ENCODE assay signal across 29 cellular contexts in genomic region chr18:9172506-9173127, GRCh38. TPM values are rescaled to one million over a fixed set of nuclear protein-coding genes. Genes with fewer than 3 reads are reported as not detected.
DNase-seq lines count a peak whose midpoint lies in the region; ATAC-seq and TF ChIP-seq lines count a peak whose summit lies in the region.
"Had no signal": no experiment of that assay in that cellular context is flagged by ENCODE, and none has a peak within 500 bp of the region (broad histone marks: within the 10 kb centered on the region; RNA-seq: fewer than 3 reads in every experiment).

No MANE protein-coding gene starts in this region.

- H3K36me3 ChIP-seq in neutrophil (no peaks in the 10 kb centered on the region), sigmoid colon (no peaks in the 10 kb centered on the region), BE2C (no peaks in the 10 kb centered on the region), GM23338 (ENCODE audit: insufficient read depth) (no peaks in the 10 kb centered on the region)
- H3K36me3 ChIP-seq: HAP-1, pancreas, right atrium auricular region, uterus had no signal

- no peak overlapping the region for H3K4me3 Mint-ChIP-seq in activated CD8-positive, alpha-beta T cell treated with anti-CD3 and anti-CD28 coated beads for 36 hours
- no peak overlapping the region for H3K4me3 Mint-ChIP-seq in activated CD8-positive, alpha-beta T cell treated with anti-CD3 and anti-CD28 coated beads, Interleukin-2, amount 10 ng/mL, durations not matched to agents 7 days and 5 days
- peak overlapping the region in 3 of 4 donors; percentile 0 to 72 (median 37) for H3K4me3 Mint-ChIP-seq in IgD-negative memory B cell
- H3K4me3 Mint-ChIP-seq in effector memory CD8-positive, alpha-beta T cell: peak overlapping the region; percentile 43
- no peak overlapping the region for H3K4me3 Mint-ChIP-seq in GM23338
- H3K4me3 Mint-ChIP-seq: T-helper 2 cell treated with Interferon-gamma antibody and Interleukin-4, amounts not matched to agents 5 μg/mL and 100 μg/mL, for 36 hours had no signal

- H3K4me3 ChIP-seq in neutrophil (ENCODE audit: low read depth in 1 of 2, low read length in 1 of 2) (no peak overlapping the region), sigmoid colon (no peak overlapping the region), BE2C (ENCODE audit: low read depth, low read length) (no peak overlapping the region), GM23338 (no peak overlapping the region)
- H3K4me3 ChIP-seq: dorsolateral prefrontal cortex, HAP-1, pancreas, right atrium auricular region, testis, uterus had no signal

- peaks cover 20% of the 10 kb centered on the region for H3K9me3 Mint-ChIP-seq in activated CD8-positive, alpha-beta T cell treated with anti-CD3 and anti-CD28 coated beads for 36 hours
- peaks cover 5% of the 10 kb centered on the region for H3K9me3 Mint-ChIP-seq in activated CD8-positive, alpha-beta T cell treated with anti-CD3 and anti-CD28 coated beads, Interleukin-2, amount 10 ng/mL, durations not matched to agents 7 days and 5 days (ENCODE audit: insufficient read depth)
- H3K9me3 Mint-ChIP-seq in IgD-negative memory B cell (peaks cover 0 to 3% (median 0%) of the 10 kb centered on the region in 3 donors), GM23338 (peaks cover 14% of the 10 kb centered on the region; the same call in 2 of the 3 replicates)
- H3K9me3 Mint-ChIP-seq in effector memory CD8-positive, alpha-beta T cell: no peaks in the 10 kb centered on the region

- intact Hi-C loops in activated CD8-positive, alpha-beta T cell treated with anti-CD3 and anti-CD28 coated beads for 36 hours (cut with micrococcal nuclease): no loop called here
- intact Hi-C loops in sigmoid colon (cut with DNase I): no loop called here

- no peaks in the 10 kb centered on the region for H3K27me3 ChIP-seq in neutrophil
- H3K27me3 ChIP-seq in sigmoid colon: no peaks in the 10 kb centered on the region
- no peaks in the 10 kb centered on the region for H3K27me3 ChIP-seq in BE2C
- H3K27me3 ChIP-seq in GM23338 (ENCODE audit: insufficient read depth): no peaks in the 10 kb centered on the region
- H3K27me3 ChIP-seq: dorsolateral prefrontal cortex, pancreas, right atrium auricular region, testis, uterus had no signal

- TF ChIP-seq EP300 in sigmoid colon (IDR thresholded peaks at IDR 0.05): no peak

- peaks cover 89% of the 10 kb centered on the region for H3K79me2 ChIP-seq in GM23338 (replicated peaks; ENCODE audit: insufficient read depth)

- no peak for ATAC-seq in activated CD8-positive, alpha-beta T cell treated with anti-CD3 and anti-CD28 coated beads for 36 hours
- ATAC-seq in activated CD8-positive, alpha-beta T cell treated with anti-CD3 and anti-CD28 coated beads, Interleukin-2, amount 10 ng/mL, durations not matched to agents 7 days and 5 days: no peak
- ATAC-seq in effector memory CD8-positive, alpha-beta T cell (replicated peaks): no peak
- no peak for ATAC-seq in GM23338
- ATAC-seq: PC-3 had no signal

- no peak for TF ChIP-seq POLR2A in sigmoid colon (IDR thresholded peaks at IDR 0.05)

- peaks cover 66% of the 10 kb centered on the region for H3K4me1 Mint-ChIP-seq in activated CD8-positive, alpha-beta T cell treated with anti-CD3 and anti-CD28 coated beads for 36 hours (ENCODE audit: low read depth)
- peaks cover 29% of the 10 kb centered on the region for H3K4me1 Mint-ChIP-seq in activated CD8-positive, alpha-beta T cell treated with anti-CD3 and anti-CD28 coated beads, Interleukin-2, amount 10 ng/mL, durations not matched to agents 7 days and 5 days (ENCODE audit: low read depth)
- peaks cover 44 to 57% (median 46%) of the 10 kb centered on the region in 3 donors for H3K4me1 Mint-ChIP-seq in IgD-negative memory B cell
- peaks cover 56 to 76% of the 10 kb centered on the region in 2 donors for H3K4me1 Mint-ChIP-seq in effector memory CD8-positive, alpha-beta T cell (ENCODE audit: low read depth in 2 of 2)
- peaks cover 2% of the 10 kb centered on the region; the same call in 1 of the 3 replicates for H3K4me1 Mint-ChIP-seq in GM23338

- no peaks in the 10 kb centered on the region for H3F3A ChIP-seq in GM23338 (replicated peaks; ENCODE audit: low read depth)

- H2AFZ ChIP-seq in GM23338: no peak overlapping the region

- TF ChIP-seq CTCF in activated CD8-positive, alpha-beta T cell treated with anti-CD3 and anti-CD28 coated beads for 36 hours (IDR thresholded peaks at IDR 0.05): no peak
- TF ChIP-seq CTCF in neutrophil (IDR thresholded peaks at IDR 0.05) (no peak), sigmoid colon (IDR thresholded peaks at IDR 0.05) (no peak), BE2C (IDR thresholded peaks at IDR 0.05; ENCODE audit: low read depth, low read length) (no peak), GM23338 (conservative IDR thresholded peaks at IDR 0.05; ENCODE audit: low read depth in 2 of 2) (no peak)

- H3K4me2 ChIP-seq in GM23338: no peak overlapping the region

- 86 to 87% methylated on average over 4 of the region's 4 CpGs for WGBS in sigmoid colon, 2 donors

- peak overlapping the region; percentile 60 for H3K27ac Mint-ChIP-seq in activated CD8-positive, alpha-beta T cell treated with anti-CD3 and anti-CD28 coated beads for 36 hours
- H3K27ac Mint-ChIP-seq in activated CD8-positive, alpha-beta T cell treated with anti-CD3 and anti-CD28 coated beads, Interleukin-2, amount 10 ng/mL, durations not matched to agents 7 days and 5 days: no peak overlapping the region
- H3K27ac Mint-ChIP-seq in IgD-negative memory B cell (peak overlapping the region; percentile 10 to 80 (median 67)), GM23338 (no peak overlapping the region)
- peak overlapping the region in 1 of 2 donors; percentile 75 for H3K27ac Mint-ChIP-seq in effector memory CD8-positive, alpha-beta T cell
- H3K27ac Mint-ChIP-seq: T-helper 2 cell treated with Interferon-gamma antibody and Interleukin-4, amounts not matched to agents 5 μg/mL and 100 μg/mL, for 36 hours had no signal

- H3K27ac ChIP-seq in neutrophil (peak overlapping the region; percentile 77), sigmoid colon (no peak overlapping the region), GM23338 (ENCODE audit: low read depth) (no peak overlapping the region)
- H3K27ac ChIP-seq: dorsolateral prefrontal cortex, pancreas, right atrium auricular region, testis, uterus, VCaP had no signal

- peaks cover 4% of the 10 kb centered on the region; the same call in 1 of the 2 replicates for H3K9me2 ChIP-seq in GM23338 (ENCODE audit: insufficient read depth)

- peaks cover 34 to 37% of the 10 kb centered on the region in 2 experiments for H3K4me1 ChIP-seq in neutrophil (ENCODE audit: control insufficient read depth in 1 of 2, insufficient read depth in 1 of 2, low read depth in 1 of 2, low read length in 1 of 2)
- H3K4me1 ChIP-seq in sigmoid colon: peaks cover 0 to 46% (median 33%) of the 10 kb centered on the region in 4 donors
- H3K4me1 ChIP-seq in BE2C: no peaks in the 10 kb centered on the region
- no peaks in the 10 kb centered on the region for H3K4me1 ChIP-seq in GM23338 (ENCODE audit: insufficient read depth)
- H3K4me1 ChIP-seq: pancreas, testis, uterus had no signal

- H4K20me1 ChIP-seq in GM23338 (replicated peaks; ENCODE audit: insufficient read depth): peaks cover 5% of the 10 kb centered on the region; the same call in 1 of the 2 replicates

- H3K27me3 Mint-ChIP-seq in activated CD8-positive, alpha-beta T cell treated with anti-CD3 and anti-CD28 coated beads for 36 hours: no peaks in the 10 kb centered on the region
- H3K27me3 Mint-ChIP-seq in activated CD8-positive, alpha-beta T cell treated with anti-CD3 and anti-CD28 coated beads, Interleukin-2, amount 10 ng/mL, durations not matched to agents 7 days and 5 days (ENCODE audit: low read depth): no peaks in the 10 kb centered on the region
- H3K27me3 Mint-ChIP-seq in IgD-negative memory B cell (no peaks in the 10 kb centered on the region), GM23338 (ENCODE audit: insufficient read depth, low read depth, poor library complexity) (peaks cover 3% of the 10 kb centered on the region)
- no peaks in the 10 kb centered on the region for H3K27me3 Mint-ChIP-seq in effector memory CD8-positive, alpha-beta T cell

- CTCF ChIA-PET in activated CD8-positive, alpha-beta T cell treated with anti-CD3 and anti-CD28 coated beads for 36 hours (lab: Charles Lee): interaction anchor here (0.8 to 1.4 kb wide), 3 partner anchors 9 to 344 kb away, joined by 3 to 4 read pairs (median 4); no protein-coding TSS in a partner anchor
- CTCF ChIA-PET in activated CD8-positive, alpha-beta T cell treated with anti-CD3 and anti-CD28 coated beads, Interleukin-2, amount 10 ng/mL, durations not matched to agents 7 days and 5 days (lab: Charles Lee): no interaction called here

- peaks cover 45% of the 10 kb centered on the region for H3K36me3 Mint-ChIP-seq in activated CD8-positive, alpha-beta T cell treated with anti-CD3 and anti-CD28 coated beads for 36 hours (ENCODE audit: low read depth)
- peaks cover 50% of the 10 kb centered on the region for H3K36me3 Mint-ChIP-seq in activated CD8-positive, alpha-beta T cell treated with anti-CD3 and anti-CD28 coated beads, Interleukin-2, amount 10 ng/mL, durations not matched to agents 7 days and 5 days (ENCODE audit: low read depth)
- peaks cover 15% of the 10 kb centered on the region for H3K36me3 Mint-ChIP-seq in IgD-negative memory B cell
- peaks cover 35% of the 10 kb centered on the region for H3K36me3 Mint-ChIP-seq in effector memory CD8-positive, alpha-beta T cell (ENCODE audit: insufficient read depth)
- H3K36me3 Mint-ChIP-seq in GM23338 (ENCODE audit: low read depth): peaks cover 27% of the 10 kb centered on the region

- POLR2A ChIA-PET in activated CD8-positive, alpha-beta T cell treated with anti-CD3 and anti-CD28 coated beads for 36 hours (lab: Charles Lee): interaction anchor here (0.6 kb wide), 1 partner anchor 109 kb away, joined by 3 read pairs; no protein-coding TSS in a partner anchor
- POLR2A ChIA-PET in activated CD8-positive, alpha-beta T cell treated with anti-CD3 and anti-CD28 coated beads, Interleukin-2, amount 10 ng/mL, durations not matched to agents 7 days and 5 days (lab: Charles Lee): interaction anchor here (0.7 kb wide), 1 partner anchor 142 kb away, joined by 3 read pairs; no protein-coding TSS in a partner anchor

- H3K9me3 ChIP-seq in neutrophil (no peaks in the 10 kb centered on the region), sigmoid colon (no peaks in the 10 kb centered on the region), BE2C (no peaks in the 10 kb centered on the region)
- H3K9me3 ChIP-seq: HAP-1, pancreas, right atrium auricular region, testis, uterus had no signal

- no peak for DNase-seq in activated CD8-positive, alpha-beta T cell treated with anti-CD3 and anti-CD28 coated beads for 36 hours
- DNase-seq in activated CD8-positive, alpha-beta T cell treated with anti-CD3 and anti-CD28 coated beads, Interleukin-2, amount 10 ng/mL, durations not matched to agents 7 days and 5 days: no peak
- DNase-seq in effector memory CD8-positive, alpha-beta T cell: no peak
- DNase-seq in sigmoid colon (no peak), BE2C (no peak), GM23338 (ENCODE audit: low spot score) (no peak)
- DNase-seq: activated CD4-positive, alpha-beta T cell treated with anti-CD3 and anti-CD28 coated beads for 48 hours; activated effector memory CD4-positive, alpha-beta T cell treated with anti-CD3 and anti-CD28 coated beads, Interleukin-2, amount 50 U/mL, for 16 hours; cerebellar nuclear complex; COR-L47; dorsolateral prefrontal cortex; hypothalamus; IMR-90; mesendoderm; NCI-H1092 treated with DMSO at 0.1 percent for 48 hours; NCI-H187; NCI-H2171; NCI-H524; pancreas; PC-3; stimulated activated CD4-positive, alpha-beta T cell treated with anti-CD3 and anti-CD28 coated beads, Interleukin-4, amount 100 ng/mL, for 1 hour; testis; uterus had no signal

RNA-seq across cellular contexts. Expression of gene ANKRD12, which starts 36.0 kb away (rescaled TPM):
- total RNA-seq in activated CD8-positive, alpha-beta T cell treated with anti-CD3 and anti-CD28 coated beads for 36 hours: 10 to 100 TPM; 62.5 to 68.4 TPM
- total RNA-seq in activated CD8-positive, alpha-beta T cell treated with anti-CD3 and anti-CD28 coated beads, Interleukin-2, amount 10 ng/mL, durations not matched to agents 7 days and 5 days: 10 to 100 TPM; 60.8 to 68.9 TPM
- polyA plus RNA-seq in IgD-negative memory B cell (87.3 TPM), sigmoid colon (10 to 100 TPM in 1 of 3 donors, 1 to 10 TPM in 2; 5.1 to 11.4 (median 7.2) TPM), GM23338 (2016; fragmentation: Nextera tagmentation; extraction: Ambion mirVana) (57.9 and 92.4 TPM in 2 replicates)
- total RNA-seq in sigmoid colon: 100 to 1,000 TPM in 2 of 4 donors, 10 to 100 TPM in 2; 88.5 to 132 (median 102) TPM
- polyA plus RNA-seq in BE2C (2012; ENCODE audit: insufficient read depth, insufficient read length, low read depth): 19.7 TPM
- total RNA-seq in GM23338 (2014; rRNA removed; shearing (Covaris generic)): 17.2 and 23.9 TPM in 2 replicates

Comparison
In these comparisons a context has a peak if more than half of its experiments do, and no peak if none do; other contexts are left out.
1. H3K27ac Mint-ChIP-seq: peak in activated CD8-positive, alpha-beta T cell treated with anti-CD3 and anti-CD28 coated beads for 36 hours (single experiment) and IgD-negative memory B cell (3 of 3); none in activated CD8-positive, alpha-beta T cell treated with anti-CD3 and anti-CD28 coated beads, Interleukin-2, amount 10 ng/mL, durations not matched to agents 7 days and 5 days (single experiment) and GM23338 (single experiment).
2. H3K4me3 Mint-ChIP-seq: peak in IgD-negative memory B cell (3 of 4) and effector memory CD8-positive, alpha-beta T cell (2 of 2); none in activated CD8-positive, alpha-beta T cell treated with anti-CD3 and anti-CD28 coated beads for 36 hours (single experiment), activated CD8-positive, alpha-beta T cell treated with anti-CD3 and anti-CD28 coated beads, Interleukin-2, amount 10 ng/mL, durations not matched to agents 7 days and 5 days (single experiment) and GM23338 (single experiment).